In genomic region chr12:11812558-11813421, GRCh38 we compare ENCODE assay signal across 8 cellular contexts.
DNase-seq lines count a peak whose midpoint lies in the region; ATAC-seq and TF ChIP-seq lines count a peak whose summit lies in the region.

No MANE protein-coding gene starts in this region.

- H3K36me3 ChIP-seq in body of pancreas (replicated peaks in 1 of 2; ENCODE audit: insufficient read depth in 1 of 2, low read depth in 2 of 2), result no peaks in the 10 kb centered on the region
- H3K36me3 ChIP-seq in right lobe of liver, result no peaks in the 10 kb centered on the region

- H3K4me3 ChIP-seq in body of pancreas, result no peak overlapping the region
- no peak overlapping the region for H3K4me3 ChIP-seq in right lobe of liver

- no peaks in the 10 kb centered on the region for H3K9me3 Mint-ChIP-seq in activated CD4-positive, alpha-beta T cell treated with anti-CD3 and anti-CD28 coated beads, Interleukin-2, amount 10 ng/mL, durations not matched to agents 7 days and 5 days

- TF ChIP-seq CTCF in body of pancreas (IDR thresholded peaks at IDR 0.05) (peak in 1 of 7 experiments; percentile 25), right lobe of liver (IDR thresholded peaks at IDR 0.05) (no peak)

- H3K4me1 Mint-ChIP-seq in activated CD4-positive, alpha-beta T cell treated with anti-CD3 and anti-CD28 coated beads, Interleukin-2, amount 10 ng/mL, durations not matched to agents 7 days and 5 days, result peaks cover 43% of the 10 kb centered on the region

- DNase-seq in activated CD4-positive, alpha-beta T cell treated with anti-CD3 and anti-CD28 coated beads, Interleukin-2, amount 10 ng/mL, durations not matched to agents 7 days and 5 days, result peak; percentile 18
- DNase-seq in activated CD4-positive, alpha-beta T cell treated with anti-CD3 and anti-CD28 coated beads for 4 hours, result no peak
- peak; percentile 62 to 70 for DNase-seq in NCI-H526 (lab: John Stamatoyannopoulos, UW)
- DNase-seq in body of pancreas, result no peak
- DNase-seq in right lobe of liver, result peak in 1 of 3 donors; percentile 38
- DNase-seq in superior temporal gyrus (ENCODE audit: extremely low spot score), result peak; percentile 78
- no peak for DNase-seq in NCI-H524 (lab: John Stamatoyannopoulos, UW)

- peaks cover 21% of the 10 kb centered on the region for H3K36me3 Mint-ChIP-seq in activated CD4-positive, alpha-beta T cell treated with anti-CD3 and anti-CD28 coated beads, Interleukin-2, amount 10 ng/mL, durations not matched to agents 7 days and 5 days (ENCODE audit: low read depth)

- POLR2A ChIA-PET in activated CD4-positive, alpha-beta T cell treated with anti-CD3 and anti-CD28 coated beads, Interleukin-2, amount 10 ng/mL, durations not matched to agents 7 days and 5 days (lab: Charles Lee), result interaction anchor here (0.6 kb wide), 1 partner anchor 141 kb away, joined by 3 read pairs; no protein-coding TSS in a partner anchor

- H3K27me3 Mint-ChIP-seq in activated CD4-positive, alpha-beta T cell treated with anti-CD3 and anti-CD28 coated beads, Interleukin-2, amount 10 ng/mL, durations not matched to agents 7 days and 5 days, result no peaks in the 10 kb centered on the region

- H3K4me1 ChIP-seq in body of pancreas, result peaks cover 45% of the 10 kb centered on the region
- H3K4me1 ChIP-seq in right lobe of liver, result peaks cover 0 to 7% (median 0%) of the 10 kb centered on the region in 4 donors

- WGBS in body of pancreas, 2 donors, result 38 to 48% methylated on average over 8 to 17 of the region's 17 CpGs
- 65% methylated on average over 10 of the region's 17 CpGs for WGBS in right lobe of liver (ENCODE audit: insufficient coverage, low coverage, low lambda C conversion rate, missing lambda C conversion rate)

- intact Hi-C loops in body of pancreas (cut with DNase I), result no loop called here
- intact Hi-C loops in right lobe of liver (cut with DNase I), result no loop called here

- TF ChIP-seq POLR2A in body of pancreas (IDR thresholded peaks at IDR 0.05) (no peak), right lobe of liver (IDR thresholded peaks at IDR 0.05) (no peak)

- ATAC-seq in HG02884 (IDR thresholded peaks at IDR 0.05; ENCODE audit: unreplicated experiment), result peak; percentile 57
- peak; percentile 61 for ATAC-seq in body of pancreas
- ATAC-seq in right lobe of liver, result peak; percentile 51 to 70 (median 64)

- H3K9me3 ChIP-seq in body of pancreas (no peaks in the 10 kb centered on the region), right lobe of liver (no peaks in the 10 kb centered on the region)

- H3K27ac ChIP-seq in body of pancreas (peak overlapping the region; percentile 46 to 80 (median 69)), right lobe of liver (peak overlapping the region in 2 of 3 donors; percentile 5 to 32)

- CTCF ChIA-PET in activated CD4-positive, alpha-beta T cell treated with anti-CD3 and anti-CD28 coated beads, Interleukin-2, amount 10 ng/mL, durations not matched to agents 7 days and 5 days (lab: Charles Lee), result interaction anchor here (0.6 to 1.8 kb wide), 5 partner anchors 12 to 220 kb away, joined by 3 to 6 read pairs (median 3); no protein-coding TSS in a partner anchor

- peak overlapping the region; percentile 41 for H3K27ac Mint-ChIP-seq in activated CD4-positive, alpha-beta T cell treated with anti-CD3 and anti-CD28 coated beads, Interleukin-2, amount 10 ng/mL, durations not matched to agents 7 days and 5 days

- H3K27me3 ChIP-seq in body of pancreas, result no peaks in the 10 kb centered on the region
- no peaks in the 10 kb centered on the region for H3K27me3 ChIP-seq in right lobe of liver

- peak overlapping the region; percentile 17 for H3K4me3 Mint-ChIP-seq in activated CD4-positive, alpha-beta T cell treated with anti-CD3 and anti-CD28 coated beads, Interleukin-2, amount 10 ng/mL, durations not matched to agents 7 days and 5 days

Comparison
In these comparisons a context has a peak if more than half of its experiments do, and no peak if none do; other contexts are left out.
1. DNase-seq: peak in activated CD4-positive, alpha-beta T cell treated with anti-CD3 and anti-CD28 coated beads, Interleukin-2, amount 10 ng/mL, durations not matched to agents 7 days and 5 days (single experiment), NCI-H526 (2 of 2) and superior temporal gyrus (single experiment); none in activated CD4-positive, alpha-beta T cell treated with anti-CD3 and anti-CD28 coated beads for 4 hours (0 of 2), body of pancreas (0 of 4) and NCI-H524 (0 of 2).
2. Peak in every context shown above with its lines, with median percentiles within 50 percentile points of each other: ATAC-seq.